In genomic region chr21:44954281-44954771, GRCh38 we compare ENCODE assay signal across 17 cellular contexts. TPM values are rescaled to one million over a fixed set of nuclear protein-coding genes. Genes with fewer than 3 reads are reported as not detected.
DNase-seq lines count a peak whose midpoint lies in the region; ATAC-seq, FAIRE-seq and TF ChIP-seq lines count a peak whose summit lies in the region.
"Had no signal": no experiment of that assay in that cellular context is flagged by ENCODE, and none has a peak within 500 bp of the region (broad histone marks: within the 10 kb centered on the region; RNA-seq: fewer than 3 reads in every experiment).

No MANE protein-coding gene starts in this region.

- H3K27me3 Mint-ChIP-seq in activated CD4-positive, alpha-beta T cell treated with anti-CD3 and anti-CD28 coated beads, Interleukin-2, amount 10 ng/mL, durations not matched to agents 24 days and 14 days: no peaks in the 10 kb centered on the region

- peaks cover 0 to 20% of the 10 kb centered on the region in 2 donors for H3K36me3 ChIP-seq in gastroesophageal sphincter
- H3K36me3 ChIP-seq in kidney (ENCODE audit: control insufficient read depth in 1 of 2, insufficient read depth in 2 of 2, low read length in 2 of 2): peaks cover 0 to 3% of the 10 kb centered on the region in 2 donors
- peaks cover 0 to 17% (median 0%) of the 10 kb centered on the region in 3 donors for H3K36me3 ChIP-seq in tibial artery

- H3K4me1 ChIP-seq in gastroesophageal sphincter (peaks cover 3 to 72% (median 35%) of the 10 kb centered on the region in 3 donors), kidney (ENCODE audit: control insufficient read depth in 1 of 2, insufficient read depth in 1 of 2, low read depth in 1 of 2, low read length in 2 of 2) (peaks cover 0 to 20% of the 10 kb centered on the region in 2 donors), tibial artery (peaks cover 7 to 99% (median 87%) of the 10 kb centered on the region in 4 donors)

- no peak for TF ChIP-seq EP300 in gastroesophageal sphincter (IDR thresholded peaks at IDR 0.05)

- intact Hi-C loops in kidney (cut with DNase I): no loop called here
- intact Hi-C loops in tibial artery (cut with DNase I; ENCODE audit: low total_unique reads): loop anchor here (5.0 kb wide), 1 partner anchor 98 kb away; no protein-coding TSS in a partner anchor
- intact Hi-C loops in activated CD4-positive, alpha-beta T cell treated with anti-CD3 and anti-CD28 coated beads, Interleukin-2, amount 10 ng/mL, durations not matched to agents 24 days and 14 days (cut with micrococcal nuclease): no loop called here

- H3K9ac ChIP-seq in kidney (ENCODE audit: low read length in 2 of 2): no peak overlapping the region

- TF ChIP-seq CTCF in VCaP (conservative IDR thresholded peaks at IDR 0.05) (no peak), gastroesophageal sphincter (IDR thresholded peaks at IDR 0.05) (no peak), kidney (IDR thresholded peaks at IDR 0.05; ENCODE audit: borderline replicate concordance, extremely low read depth, insufficient read depth) (no peak), tibial artery (IDR thresholded peaks at IDR 0.05) (no peak)

- FAIRE-seq in kidney (lab: Jason Lieb, UNC): no peak
- FAIRE-seq: H1 had no signal

- H3K4me3 Mint-ChIP-seq in activated CD4-positive, alpha-beta T cell treated with anti-CD3 and anti-CD28 coated beads, Interleukin-2, amount 10 ng/mL, durations not matched to agents 24 days and 14 days: no peak overlapping the region

- H3K4me3 ChIP-seq in gastroesophageal sphincter (no peak overlapping the region), kidney (ENCODE audit: low read length in 2 of 2) (no peak overlapping the region), tibial artery (no peak overlapping the region)

- H3K36me3 Mint-ChIP-seq in activated CD4-positive, alpha-beta T cell treated with anti-CD3 and anti-CD28 coated beads, Interleukin-2, amount 10 ng/mL, durations not matched to agents 24 days and 14 days (ENCODE audit: low read depth): peaks cover 25% of the 10 kb centered on the region

- 80% methylated on average over 5 of the region's 22 CpGs; no CpG with 5 or more reads in 1 of the 2 donors for WGBS in gastroesophageal sphincter (ENCODE audit: low coverage in 1 of 2), 2 donors

- peaks cover 4% of the 10 kb centered on the region for H3K4me1 Mint-ChIP-seq in activated CD4-positive, alpha-beta T cell treated with anti-CD3 and anti-CD28 coated beads, Interleukin-2, amount 10 ng/mL, durations not matched to agents 24 days and 14 days

- no peak for TF ChIP-seq POLR2A in gastroesophageal sphincter (IDR thresholded peaks at IDR 0.05)

- H3K9me3 Mint-ChIP-seq in activated CD4-positive, alpha-beta T cell treated with anti-CD3 and anti-CD28 coated beads, Interleukin-2, amount 10 ng/mL, durations not matched to agents 24 days and 14 days: no peaks in the 10 kb centered on the region

- DNase-seq in kidney (peak; percentile 71), tibial artery (no peak), activated gamma-delta T cell (lab: John Stamatoyannopoulos, UW) (no peak), G401 (ENCODE audit: low spot score) (no peak)
- DNase-seq in activated CD4-positive, alpha-beta T cell treated with anti-CD3 and anti-CD28 coated beads, Interleukin-2, amount 10 ng/mL, durations not matched to agents 24 days and 14 days: no peak
- DNase-seq: KG1, MM.1S, NCI-H1105 treated with DMSO at 0.1 percent for 48 hours, NCI-H187 treated with DMSO at 0.1 percent for 48 hours, NCI-H446 treated with DMSO at 0.1 percent for 48 hours, NCI-H748 treated with DMSO at 0.1 percent for 48 hours, SHP77 had no signal

- in situ Hi-C loops in G401 (cut with HindIII; ENCODE audit: low sequenced_read_pairs): no loop called here

- H3K27me3 ChIP-seq in gastroesophageal sphincter: no peaks in the 10 kb centered on the region
- no peaks in the 10 kb centered on the region for H3K27me3 ChIP-seq in tibial artery

- H3K27ac ChIP-seq in VCaP: peak overlapping the region; percentile 15; the same call in 1 of the 2 replicates
- peak overlapping the region in 3 of 4 donors; percentile 80 to 85 (median 81) for H3K27ac ChIP-seq in gastroesophageal sphincter
- H3K27ac ChIP-seq in kidney (ENCODE audit: low read depth in 2 of 2, low read length in 2 of 2): no peak overlapping the region
- peak overlapping the region; percentile 93 to 96 for H3K27ac ChIP-seq in tibial artery

- no peak for ATAC-seq in gastroesophageal sphincter
- ATAC-seq: Panc1 had no signal

- H3K9me3 ChIP-seq in gastroesophageal sphincter (no peaks in the 10 kb centered on the region), kidney (ENCODE audit: control insufficient read depth in 1 of 2, low read length in 2 of 2) (no peaks in the 10 kb centered on the region), tibial artery (no peaks in the 10 kb centered on the region)

- no peak overlapping the region for H3K27ac Mint-ChIP-seq in activated CD4-positive, alpha-beta T cell treated with anti-CD3 and anti-CD28 coated beads, Interleukin-2, amount 10 ng/mL, durations not matched to agents 24 days and 14 days

RNA-seq across cellular contexts. Expression of gene SLX9, which starts 14.5 kb away (rescaled TPM):
- total RNA-seq in gastroesophageal sphincter (10 to 100 TPM; 15.7 to 53.9 (median 36.4) TPM), kidney (27.1 TPM)
- polyA plus RNA-seq in kidney (ENCODE audit: insufficient read depth, low read depth, low replicate concordance): 35.1 TPM
- 48.2 and 77.4 TPM in 2 replicates for total RNA-seq in G401 (2014; rRNA removed; shearing (Covaris generic))
- 74.6 and 80.8 TPM in 2 replicates for total RNA-seq in activated CD4-positive, alpha-beta T cell treated with anti-CD3 and anti-CD28 coated beads, Interleukin-2, amount 10 ng/mL, durations not matched to agents 24 days and 14 days

RNA-seq across cellular contexts. Expression of gene ITGB2, which starts 33.6 kb away (rescaled TPM):
- total RNA-seq in gastroesophageal sphincter (100 to 1,000 TPM in 1 of 4 donors, 10 to 100 TPM in 3; 10.4 to 112 (median 41.4) TPM), kidney (111 TPM)
- 9.5 TPM for polyA plus RNA-seq in kidney (ENCODE audit: insufficient read depth, low read depth, low replicate concordance)
- not detected in 2 replicates for total RNA-seq in G401 (2014; rRNA removed; shearing (Covaris generic))
- total RNA-seq in activated CD4-positive, alpha-beta T cell treated with anti-CD3 and anti-CD28 coated beads, Interleukin-2, amount 10 ng/mL, durations not matched to agents 24 days and 14 days: 265 and 266 TPM in 2 replicates
- polyA plus RNA-seq: BJ had no signal

Comparison
In these comparisons a context has a peak if more than half of its experiments do, and no peak if none do; other contexts are left out.
1. H3K27ac ChIP-seq: peak in VCaP (single experiment), gastroesophageal sphincter (3 of 4) and tibial artery (2 of 2); none in kidney (0 of 2).
2. RNA of gene ITGB2, which starts 33.6 kb away (total RNA-seq): 265 to 266 TPM in activated CD4-positive, alpha-beta T cell treated with anti-CD3 and anti-CD28 coated beads, Interleukin-2, amount 10 ng/mL, durations not matched to agents 24 days and 14 days, 111 TPM in kidney (single experiment) and 10.4 to 112 TPM in gastroesophageal sphincter; not detected in G401; every median in the first group is over 10 times any median in the second.